ENCODE assay signal across 1 cellular context in genomic region chr3:148534089-148534988, GRCh38.
TF ChIP-seq lines count a peak whose summit lies in the region.

No MANE protein-coding gene starts in this region.

TF ChIP-seq in HepG2, 621 proteins besides CTCF, POLR2A, EP300 and RAD21 (continued from another document and continues in another):
- TF ChIP-seq PBX2 (CRISPR knock-in tag; IDR thresholded peaks at IDR 0.05) (no peak), NFAT5 (CRISPR knock-in tag; IDR thresholded peaks at IDR 0.05) (no peak), AKAP8 (CRISPR knock-in tag; IDR thresholded peaks at IDR 0.05) (no peak), POLR2AphosphoS2 (IDR thresholded peaks at IDR 0.05; ENCODE audit: low read depth, low read length) (no peak), HNF4A (CRISPR knock-in tag; IDR thresholded peaks at IDR 0.05) (peak; percentile 94), ZNF672 (CRISPR knock-in tag; IDR thresholded peaks at IDR 0.05) (no peak), HNRNPL (IDR thresholded peaks at IDR 0.05; ENCODE audit: low read depth, low read length) (no peak), NFATC3 (CRISPR knock-in tag; IDR thresholded peaks at IDR 0.05) (no peak), GZF1 (CRISPR knock-in tag; IDR thresholded peaks at IDR 0.05) (no peak), ZNF562 (CRISPR knock-in tag; IDR thresholded peaks at IDR 0.05; ENCODE audit: borderline replicate concordance) (no peak), TOPORS (CRISPR knock-in tag; IDR thresholded peaks at IDR 0.05) (no peak), ZZZ3 (CRISPR knock-in tag; IDR thresholded peaks at IDR 0.05; ENCODE audit: borderline replicate concordance) (no peak), AHDC1 (CRISPR knock-in tag; IDR thresholded peaks at IDR 0.05; ENCODE audit: borderline replicate concordance) (peak; percentile 85), ZNF383 (CRISPR knock-in tag; IDR thresholded peaks at IDR 0.05; ENCODE audit: borderline replicate concordance) (no peak), CEBPZ (IDR thresholded peaks at IDR 0.05; ENCODE audit: low read length) (no peak), ZNF326 (CRISPR knock-in tag; IDR thresholded peaks at IDR 0.05; ENCODE audit: borderline replicate concordance) (no peak), ZNF292 (CRISPR knock-in tag; IDR thresholded peaks at IDR 0.05; ENCODE audit: borderline replicate concordance, low read depth) (peak; percentile 72; the same call in 1 of the 2 replicates), GABPA (IDR thresholded peaks at IDR 0.05; ENCODE audit: low read depth, low read length) (no peak), GABPA (CRISPR knock-in tag; IDR thresholded peaks at IDR 0.05; ENCODE audit: low read depth) (no peak), THAP9 (CRISPR knock-in tag; IDR thresholded peaks at IDR 0.05; ENCODE audit: borderline replicate concordance) (no peak), SMAD3 (CRISPR knock-in tag; IDR thresholded peaks at IDR 0.05) (0 out of 2 replicates have a peak, but pooled peaks have one; percentile 32), MZF1 (CRISPR knock-in tag; IDR thresholded peaks at IDR 0.05; ENCODE audit: borderline replicate concordance) (no peak), KAT2B (IDR thresholded peaks at IDR 0.05; ENCODE audit: borderline replicate concordance, low read depth, low read length) (no peak), SRSF1 (optimal IDR thresholded peaks at IDR 0.05; ENCODE audit: low read depth, low read length) (no peak), HNRNPH1 (optimal IDR thresholded peaks at IDR 0.05; ENCODE audit: low read depth, low read length) (no peak), BHLHE40 (IDR thresholded peaks at IDR 0.05; ENCODE audit: low read length) (no peak), ZNF564 (CRISPR knock-in tag; IDR thresholded peaks at IDR 0.05) (no peak), SMC3 (IDR thresholded peaks at IDR 0.05; ENCODE audit: low read length) (peak; percentile 27; the same call in 1 of the 2 replicates), ZNF607 (CRISPR knock-in tag; IDR thresholded peaks at IDR 0.05; ENCODE audit: borderline replicate concordance) (no peak), ZNF784 (CRISPR knock-in tag; IDR thresholded peaks at IDR 0.05; ENCODE audit: borderline replicate concordance) (no peak), SP140L (CRISPR knock-in tag; IDR thresholded peaks at IDR 0.05; ENCODE audit: borderline replicate concordance) (no peak), KLF15 (CRISPR knock-in tag; IDR thresholded peaks at IDR 0.05; ENCODE audit: borderline replicate concordance) (no peak), TCF12 (IDR thresholded peaks at IDR 0.05) (no peak), TCF12 (CRISPR knock-in tag; IDR thresholded peaks at IDR 0.05) (no peak), GMEB1 (CRISPR knock-in tag; IDR thresholded peaks at IDR 0.05; ENCODE audit: borderline replicate concordance) (no peak), MAFK (conservative IDR thresholded peaks at IDR 0.05 in 1 of 2, IDR thresholded peaks at IDR 0.05 in 1 of 2; ENCODE audit: low read length in 2 of 2) (peak; percentile 65 to 73), ZNF563 (CRISPR knock-in tag; IDR thresholded peaks at IDR 0.05) (no peak), KLF12 (CRISPR knock-in tag; IDR thresholded peaks at IDR 0.05; ENCODE audit: borderline replicate concordance) (no peak), ATRX (CRISPR knock-in tag; IDR thresholded peaks at IDR 0.05; ENCODE audit: borderline replicate concordance) (no peak), SNAI1 (CRISPR knock-in tag; IDR thresholded peaks at IDR 0.05; ENCODE audit: borderline replicate concordance) (no peak), ZNF768 (CRISPR knock-in tag; IDR thresholded peaks at IDR 0.05) (no peak), KDM5A (IDR thresholded peaks at IDR 0.05; ENCODE audit: borderline replicate concordance, low read length) (no peak), ZNF263 (CRISPR knock-in tag; IDR thresholded peaks at IDR 0.05) (no peak)
